ENCODE assay signal across 10 cellular contexts in genomic region chr16:87979911-87980630, GRCh38. TPM values are rescaled to one million over a fixed set of nuclear protein-coding genes. Genes with fewer than 3 reads are reported as not detected.
DNase-seq lines count a peak whose midpoint lies in the region; ATAC-seq, FAIRE-seq and TF ChIP-seq lines count a peak whose summit lies in the region.
"Not testable (repeated sequence)": the region's sequence is repeated elsewhere in the genome, so short reads cannot be mapped to it uniquely, and the experiment has no call there.
"Had no signal": no experiment of that assay in that cellular context is flagged by ENCODE, and none has a peak within 500 bp of the region (broad histone marks: within the 10 kb centered on the region; RNA-seq: fewer than 3 reads in every experiment).

No MANE protein-coding gene starts in this region.

- not testable (repeated sequence) for H3K4me2 ChIP-seq in astrocyte (ENCODE audit: low read length)

- H4K20me1 ChIP-seq in astrocyte (ENCODE audit: insufficient read depth, low read length): not testable (repeated sequence)

- H3K4me3 Mint-ChIP-seq in CD4-positive, alpha-beta T cell; astrocyte (ENCODE audit: unreplicated experiment): not testable (repeated sequence)
- peak overlapping the region; percentile 25 to 81 for H3K4me3 Mint-ChIP-seq in activated T-cell treated with anti-CD3 and anti-CD28 coated beads, Interleukin-2, amount 50 U/mL, for 72 hours
- H3K4me3 Mint-ChIP-seq in stimulated activated naive CD8-positive, alpha-beta T cell treated with anti-CD3 and anti-CD28 coated beads, Interleukin-15, Interleukin-2, amounts not matched to agents 100 ng/mL and 50 ng/mL, for 24 hours: peak overlapping the region; percentile 22

- FAIRE-seq in astrocyte (lab: Jason Lieb, UNC); pancreas (lab: Jason Lieb, UNC): not testable (repeated sequence)

- not testable (repeated sequence) for H3K27ac ChIP-seq in CD4-positive, alpha-beta T cell (ENCODE audit: low read depth, low read length); astrocyte (ENCODE audit: low read depth, low read length)
- peak overlapping the region in 3 of 4 donors; percentile 38 to 73 (median 61) for H3K27ac ChIP-seq in pancreas

- CTCF ChIA-PET in CD4-positive, alpha-beta T cell (lab: Charles Lee): not testable (repeated sequence)

- H3K36me3 Mint-ChIP-seq in CD4-positive, alpha-beta T cell (ENCODE audit: low read depth): peaks cover 73% of the 10 kb centered on the region
- peaks cover 11 to 19% of the 10 kb centered on the region in 2 donors for H3K36me3 Mint-ChIP-seq in activated T-cell treated with anti-CD3 and anti-CD28 coated beads, Interleukin-2, amount 50 U/mL, for 72 hours (ENCODE audit: insufficient read depth in 2 of 2)
- peaks cover 16% of the 10 kb centered on the region for H3K36me3 Mint-ChIP-seq in astrocyte (ENCODE audit: low read depth, unreplicated experiment)
- H3K36me3 Mint-ChIP-seq in stimulated activated naive CD8-positive, alpha-beta T cell treated with anti-CD3 and anti-CD28 coated beads, Interleukin-15, Interleukin-2, amounts not matched to agents 100 ng/mL and 50 ng/mL, for 24 hours (ENCODE audit: low read depth): peaks cover 66% of the 10 kb centered on the region

- not testable (repeated sequence) for H2AFZ ChIP-seq in astrocyte (ENCODE audit: low read depth, low read length)

- not testable (repeated sequence) for H3K9me3 Mint-ChIP-seq in CD4-positive, alpha-beta T cell; activated T-cell treated with anti-CD3 and anti-CD28 coated beads, Interleukin-2, amount 50 U/mL, for 72 hours; astrocyte (ENCODE audit: unreplicated experiment); stimulated activated naive CD8-positive, alpha-beta T cell treated with anti-CD3 and anti-CD28 coated beads, Interleukin-15, Interleukin-2, amounts not matched to agents 100 ng/mL and 50 ng/mL, for 24 hours

- not testable (repeated sequence) for TF ChIP-seq CTCF in CD4-positive, alpha-beta T cell (IDR thresholded peaks at IDR 0.05); astrocyte (IDR thresholded peaks at IDR 0.05; ENCODE audit: insufficient read depth, low read depth, low read length); pancreas (IDR thresholded peaks at IDR 0.05)

- intact Hi-C loops in CD4-positive, alpha-beta T cell (cut with DNase I, micrococcal nuclease): loop anchor here in 1 of 2 experiments (2.0 kb wide), 1 partner anchor 17 kb away; no protein-coding TSS in a partner anchor
- intact Hi-C loops in pancreas (cut with DNase I): not testable (repeated sequence)

- not testable (repeated sequence) for H3K9ac ChIP-seq in astrocyte (ENCODE audit: low read length)

- 38 to 43% methylated on average over 12 of the region's 12 CpGs for WGBS in pancreas, 2 donors

- not testable (repeated sequence) for H3K4me1 ChIP-seq in astrocyte (ENCODE audit: insufficient read depth, low read length)
- H3K4me1 ChIP-seq in pancreas: peaks cover 0 to 16% (median 6%) of the 10 kb centered on the region in 3 donors

- H3K27me3 ChIP-seq in CD4-positive, alpha-beta T cell (ENCODE audit: control insufficient read depth, insufficient read depth, low read length); astrocyte (ENCODE audit: insufficient read depth, low read length); pancreas: not testable (repeated sequence)

- peak overlapping the region; percentile 58 for H3K27ac Mint-ChIP-seq in CD4-positive, alpha-beta T cell
- peak overlapping the region; percentile 88 for H3K27ac Mint-ChIP-seq in activated T-cell treated with anti-CD3 and anti-CD28 coated beads, Interleukin-2, amount 50 U/mL, for 72 hours
- peak overlapping the region; percentile 28 for H3K27ac Mint-ChIP-seq in astrocyte (ENCODE audit: unreplicated experiment)
- H3K27ac Mint-ChIP-seq in stimulated activated naive CD8-positive, alpha-beta T cell treated with anti-CD3 and anti-CD28 coated beads, Interleukin-15, Interleukin-2, amounts not matched to agents 100 ng/mL and 50 ng/mL, for 24 hours: peak overlapping the region; percentile 49

- H3K4me1 Mint-ChIP-seq in CD4-positive, alpha-beta T cell (ENCODE audit: low read depth): peaks cover 32% of the 10 kb centered on the region
- peaks cover 81% of the 10 kb centered on the region for H3K4me1 Mint-ChIP-seq in activated T-cell treated with anti-CD3 and anti-CD28 coated beads, Interleukin-2, amount 50 U/mL, for 72 hours (ENCODE audit: low read depth)
- H3K4me1 Mint-ChIP-seq in astrocyte (ENCODE audit: low read depth, unreplicated experiment): peaks cover 15% of the 10 kb centered on the region
- H3K4me1 Mint-ChIP-seq in stimulated activated naive CD8-positive, alpha-beta T cell treated with anti-CD3 and anti-CD28 coated beads, Interleukin-15, Interleukin-2, amounts not matched to agents 100 ng/mL and 50 ng/mL, for 24 hours (ENCODE audit: low read depth): peaks cover 82% of the 10 kb centered on the region

- H3K79me2 ChIP-seq in astrocyte (ENCODE audit: insufficient read depth, low read length): not testable (repeated sequence)

- not testable (repeated sequence) for H3K27me3 Mint-ChIP-seq in CD4-positive, alpha-beta T cell; activated T-cell treated with anti-CD3 and anti-CD28 coated beads, Interleukin-2, amount 50 U/mL, for 72 hours (ENCODE audit: low read depth); astrocyte (ENCODE audit: low read depth, unreplicated experiment); stimulated activated naive CD8-positive, alpha-beta T cell treated with anti-CD3 and anti-CD28 coated beads, Interleukin-15, Interleukin-2, amounts not matched to agents 100 ng/mL and 50 ng/mL, for 24 hours

- DNase-seq in CD4-positive, alpha-beta T cell; activated T-cell treated with anti-CD3 and anti-CD28 coated beads, Interleukin-2, amount 50 U/mL, for 72 hours; astrocyte (ENCODE audit: low read depth); pancreas: not testable (repeated sequence)
- DNase-seq in NCI-H1694 (lab: John Stamatoyannopoulos, UW) (peak; percentile 19), islet precursor cell (peak; percentile 9)

- POLR2A ChIA-PET in CD4-positive, alpha-beta T cell (lab: Charles Lee): not testable (repeated sequence)

- H3K36me3 ChIP-seq in astrocyte (ENCODE audit: insufficient read depth, low read length); pancreas: not testable (repeated sequence)

- not testable (repeated sequence) for H3K9me3 ChIP-seq in CD4-positive, alpha-beta T cell (ENCODE audit: control insufficient read depth, low read length); astrocyte (ENCODE audit: insufficient read depth, low read depth, low read length); pancreas

- H3K4me3 ChIP-seq in astrocyte (ENCODE audit: insufficient read depth, low read depth, low read length); pancreas: not testable (repeated sequence)

- peak; percentile 63 for ATAC-seq in CD4-positive, alpha-beta T cell (ENCODE audit: poor library complexity)
- peak; percentile 51 to 64 for ATAC-seq in activated CD4-positive, CD25-positive, alpha-beta regulatory T cell treated with anti-CD3 and anti-CD28 coated beads, Interleukin-2, amount 50 U/mL, for 24 hours
- peak in 1 of 2 donors; percentile 36 for ATAC-seq in activated T-cell treated with anti-CD3 and anti-CD28 coated beads, Interleukin-2, amount 50 U/mL, for 72 hours (replicated peaks in 1 of 2)
- ATAC-seq in pancreas: peak in 3 of 4 donors; percentile 8 to 21 (median 11)

RNA-seq across cellular contexts. Expression of gene BANP, which starts 28.8 kb away (rescaled TPM):
- total RNA-seq in CD4-positive, alpha-beta T cell: 10 to 100 TPM; 57.5 to 58.6 TPM
- 10 to 100 TPM; 35.8 to 39.8 TPM for total RNA-seq in activated T-cell treated with anti-CD3 and anti-CD28 coated beads, Interleukin-2, amount 50 U/mL, for 72 hours
- total RNA-seq in astrocyte (26.0 and 28.9 TPM in 2 replicates), pancreas (10 to 100 TPM in 4 of 6 donors, 1 to 10 TPM in 2; 6.1 to 17.6 (median 12.8) TPM)
- polyA plus RNA-seq in pancreas: 10 to 100 TPM; 14.6 to 17.8 TPM

RNA-seq across cellular contexts. Expression of gene CA5A, which starts 43.7 kb away (rescaled TPM):
- not detected for total RNA-seq in CD4-positive, alpha-beta T cell
- total RNA-seq in activated T-cell treated with anti-CD3 and anti-CD28 coated beads, Interleukin-2, amount 50 U/mL, for 72 hours: under 1 TPM in 1 of 2 donors, not detected in 1; 0.22 TPM
- total RNA-seq in astrocyte: not detected in 2 replicates
- total RNA-seq in pancreas: not detected
- polyA plus RNA-seq in pancreas: under 1 TPM; under 0.01 TPM
- total RNA-seq: PC-3 had no signal
- polyA plus RNA-seq: CD14-positive monocyte had no signal

Comparison
In these comparisons a context has a peak if more than half of its experiments do, and no peak if none do; other contexts are left out.
1. H3K27ac Mint-ChIP-seq: peak in every context shown above with its lines; median percentile 88 in activated T-cell treated with anti-CD3 and anti-CD28 coated beads, Interleukin-2, amount 50 U/mL, for 72 hours; 58 in CD4-positive, alpha-beta T cell; 49 in stimulated activated naive CD8-positive, alpha-beta T cell treated with anti-CD3 and anti-CD28 coated beads, Interleukin-15, Interleukin-2, amounts not matched to agents 100 ng/mL and 50 ng/mL, for 24 hours; 28 in astrocyte.